1 cellular context compared by ENCODE assay signal in genomic region chr15:71732636-71733035, GRCh38.
TF ChIP-seq lines count a peak whose summit lies in the region.

No MANE protein-coding gene starts in this region.

TF ChIP-seq in HepG2, 621 proteins besides CTCF, POLR2A, EP300 and RAD21 (continued from another document):
- peak; percentile 61 for TF ChIP-seq PAXIP1 (CRISPR knock-in tag; conservative IDR thresholded peaks at IDR 0.05)
- TF ChIP-seq, protein P1, sequence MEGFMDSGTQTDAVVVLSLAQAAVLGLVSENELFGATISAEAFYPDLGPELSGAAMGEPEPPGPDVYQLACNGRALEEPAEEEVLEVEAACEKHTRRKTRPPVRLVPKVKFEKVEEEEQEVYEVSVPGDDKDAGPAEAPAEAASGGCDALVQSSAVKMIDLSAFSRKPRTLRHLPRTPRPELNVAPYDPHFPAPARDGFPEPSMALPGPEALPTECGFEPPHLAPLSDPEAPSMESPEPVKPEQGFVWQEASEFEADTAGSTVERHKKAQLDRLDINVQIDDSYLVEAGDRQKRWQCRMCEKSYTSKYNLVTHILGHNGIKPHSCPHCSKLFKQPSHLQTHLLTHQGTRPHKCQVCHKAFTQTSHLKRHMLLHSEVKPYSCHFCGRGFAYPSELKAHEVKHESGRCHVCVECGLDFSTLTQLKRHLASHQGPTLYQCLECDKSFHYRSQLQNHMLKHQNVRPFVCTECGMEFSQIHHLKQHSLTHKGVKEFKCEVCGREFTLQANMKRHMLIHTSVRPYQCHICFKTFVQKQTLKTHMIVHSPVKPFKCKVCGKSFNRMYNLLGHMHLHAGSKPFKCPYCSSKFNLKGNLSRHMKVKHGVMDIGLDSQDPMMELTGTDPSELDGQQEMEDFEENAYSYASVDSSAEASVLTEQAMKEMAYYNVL (CRISPR knock-in tag; IDR thresholded peaks at IDR 0.05; ENCODE audit: borderline replicate concordance) = no peak
- 0 out of 2 replicates have a peak, but pooled peaks have one; percentile 32 for TF ChIP-seq CEBPB (IDR thresholded peaks at IDR 0.05; ENCODE audit: borderline replicate concordance, low read depth, low read length)
- no peak for TF ChIP-seq ZSCAN30 (CRISPR knock-in tag; IDR thresholded peaks at IDR 0.05)
- no peak for TF ChIP-seq CAMTA2 (CRISPR knock-in tag; IDR thresholded peaks at IDR 0.05; ENCODE audit: borderline replicate concordance)
- no peak for TF ChIP-seq ZNF674 (CRISPR knock-in tag; IDR thresholded peaks at IDR 0.05; ENCODE audit: low read depth)
- TF ChIP-seq WIZ (CRISPR knock-in tag; IDR thresholded peaks at IDR 0.05) = peak; percentile 52; the same call in 1 of the 2 replicates
- 0 out of 2 replicates have a peak, but pooled peaks have one; percentile 31 for TF ChIP-seq CEBPG (CRISPR knock-in tag; IDR thresholded peaks at IDR 0.05)
- no peak for TF ChIP-seq HNRNPLL (IDR thresholded peaks at IDR 0.05; ENCODE audit: low read depth, low read length, poor library complexity, severe bottlenecking)
- no peak for TF ChIP-seq JUNB (CRISPR knock-in tag; IDR thresholded peaks at IDR 0.05; ENCODE audit: borderline replicate concordance)
- TF ChIP-seq RNF2 (conservative IDR thresholded peaks at IDR 0.05; ENCODE audit: low read depth) = no peak
- TF ChIP-seq ZNF691 (CRISPR knock-in tag; IDR thresholded peaks at IDR 0.05; ENCODE audit: borderline replicate concordance, low read depth) = no peak
- no peak for TF ChIP-seq ZNF891 (CRISPR knock-in tag; IDR thresholded peaks at IDR 0.05)
- no peak for TF ChIP-seq AGO1 (IDR thresholded peaks at IDR 0.05; ENCODE audit: low read depth, low read length, poor library complexity, severe bottlenecking)
- no peak for TF ChIP-seq KDM2A (CRISPR knock-in tag; IDR thresholded peaks at IDR 0.05; ENCODE audit: borderline replicate concordance, low read depth)
- TF ChIP-seq SOX6 (IDR thresholded peaks at IDR 0.05) = no peak
- peak; percentile 47; the same call in 1 of the 2 replicates for TF ChIP-seq SOX6 (CRISPR knock-in tag; IDR thresholded peaks at IDR 0.05)
- TF ChIP-seq, protein P2, sequence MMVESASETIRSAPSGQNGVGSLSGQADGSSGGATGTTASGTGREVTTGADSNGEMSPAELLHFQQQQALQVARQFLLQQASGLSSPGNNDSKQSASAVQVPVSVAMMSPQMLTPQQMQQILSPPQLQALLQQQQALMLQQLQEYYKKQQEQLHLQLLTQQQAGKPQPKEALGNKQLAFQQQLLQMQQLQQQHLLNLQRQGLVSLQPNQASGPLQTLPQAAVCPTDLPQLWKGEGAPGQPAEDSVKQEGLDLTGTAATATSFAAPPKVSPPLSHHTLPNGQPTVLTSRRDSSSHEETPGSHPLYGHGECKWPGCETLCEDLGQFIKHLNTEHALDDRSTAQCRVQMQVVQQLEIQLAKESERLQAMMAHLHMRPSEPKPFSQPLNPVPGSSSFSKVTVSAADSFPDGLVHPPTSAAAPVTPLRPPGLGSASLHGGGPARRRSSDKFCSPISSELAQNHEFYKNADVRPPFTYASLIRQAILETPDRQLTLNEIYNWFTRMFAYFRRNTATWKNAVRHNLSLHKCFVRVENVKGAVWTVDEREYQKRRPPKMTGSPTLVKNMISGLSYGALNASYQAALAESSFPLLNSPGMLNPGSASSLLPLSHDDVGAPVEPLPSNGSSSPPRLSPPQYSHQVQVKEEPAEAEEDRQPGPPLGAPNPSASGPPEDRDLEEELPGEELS (CRISPR knock-in tag; IDR thresholded peaks at IDR 0.05) = 0 out of 2 replicates have a peak, but pooled peaks have one; percentile 32
- TF ChIP-seq ZNF468 (CRISPR knock-in tag; IDR thresholded peaks at IDR 0.05) = no peak
- TF ChIP-seq HNF4A (CRISPR knock-in tag; IDR thresholded peaks at IDR 0.05) = peak; percentile 76
- TF ChIP-seq HOXA3 (CRISPR knock-in tag; IDR thresholded peaks at IDR 0.05) = no peak
- TF ChIP-seq CREB1 (IDR thresholded peaks at IDR 0.05) = no peak
- 0 out of 2 replicates have a peak, but pooled peaks have one; percentile 38 for TF ChIP-seq CREB1 (CRISPR knock-in tag; IDR thresholded peaks at IDR 0.05)
- no peak for TF ChIP-seq GFI1 (CRISPR knock-in tag; IDR thresholded peaks at IDR 0.05; ENCODE audit: borderline replicate concordance)
- TF ChIP-seq, protein P3, sequence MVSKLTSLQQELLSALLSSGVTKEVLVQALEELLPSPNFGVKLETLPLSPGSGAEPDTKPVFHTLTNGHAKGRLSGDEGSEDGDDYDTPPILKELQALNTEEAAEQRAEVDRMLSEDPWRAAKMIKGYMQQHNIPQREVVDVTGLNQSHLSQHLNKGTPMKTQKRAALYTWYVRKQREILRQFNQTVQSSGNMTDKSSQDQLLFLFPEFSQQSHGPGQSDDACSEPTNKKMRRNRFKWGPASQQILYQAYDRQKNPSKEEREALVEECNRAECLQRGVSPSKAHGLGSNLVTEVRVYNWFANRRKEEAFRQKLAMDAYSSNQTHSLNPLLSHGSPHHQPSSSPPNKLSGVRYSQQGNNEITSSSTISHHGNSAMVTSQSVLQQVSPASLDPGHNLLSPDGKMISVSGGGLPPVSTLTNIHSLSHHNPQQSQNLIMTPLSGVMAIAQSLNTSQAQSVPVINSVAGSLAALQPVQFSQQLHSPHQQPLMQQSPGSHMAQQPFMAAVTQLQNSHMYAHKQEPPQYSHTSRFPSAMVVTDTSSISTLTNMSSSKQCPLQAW (CRISPR knock-in tag; IDR thresholded peaks at IDR 0.05) = peak; percentile 32; the same call in 1 of the 2 replicates
- TF ChIP-seq NR2F2 (IDR thresholded peaks at IDR 0.05; ENCODE audit: borderline replicate concordance, low read depth) = no peak
